ENCODE assay signal across 9 cellular contexts in genomic region chr17:49687878-49688491, GRCh38. TPM values are rescaled to one million over a fixed set of nuclear protein-coding genes. Genes with fewer than 3 reads are reported as not detected.
DNase-seq lines count a peak whose midpoint lies in the region; ATAC-seq and TF ChIP-seq lines count a peak whose summit lies in the region.
"Had no signal": no experiment of that assay in that cellular context is flagged by ENCODE, and none has a peak within 500 bp of the region (broad histone marks: within the 10 kb centered on the region; RNA-seq: fewer than 3 reads in every experiment).

No MANE protein-coding gene starts in this region.

- H3K27me3 Mint-ChIP-seq in activated T-helper 1 cell treated with anti-CD3 and anti-CD28 coated beads, Interleukin-12 subunit alpha, Interleukin-12 subunit beta, Interleukin-2, Interleukin-4 antibody, amounts not matched to agents 30 ng/mL and 10 ng/mL and 1 ng/mL, durations not matched to agents 14 hours and 24 hours and 36 hours (ENCODE audit: insufficient read depth), result no peaks in the 10 kb centered on the region

- no peaks in the 10 kb centered on the region for H3K9me3 ChIP-seq in left lung
- no peaks in the 10 kb centered on the region for H3K9me3 ChIP-seq in transverse colon

- intact Hi-C loops in activated T-helper 1 cell treated with anti-CD3 and anti-CD28 coated beads, Interleukin-12 subunit alpha, Interleukin-12 subunit beta, Interleukin-2, Interleukin-4 antibody, amounts not matched to agents 30 ng/mL and 10 ng/mL and 1 ng/mL, durations not matched to agents 14 hours and 24 hours and 36 hours (cut with micrococcal nuclease), result loop anchor here (1.0 kb wide), 1 partner anchor 10 kb away; the partner anchor contains the start of gene SPOP
- intact Hi-C loops in left lung (cut with DNase I) (no loop called here), transverse colon (cut with DNase I; ENCODE audit: low total_unique reads) (no loop called here)

- in situ Hi-C loops in transverse colon (cut with MboI; ENCODE audit: low pct_ligation_motif_present in 1 of 4, low pct_unique_long_range_greater_than_20kb in 1 of 4, low sequenced_read_pairs in 3 of 4), result no loop called here

- H3K4me3 Mint-ChIP-seq in activated T-helper 1 cell treated with anti-CD3 and anti-CD28 coated beads, Interleukin-12 subunit alpha, Interleukin-12 subunit beta, Interleukin-2, Interleukin-4 antibody, amounts not matched to agents 30 ng/mL and 10 ng/mL and 1 ng/mL, durations not matched to agents 14 hours and 24 hours and 36 hours, result peak overlapping the region; percentile 31

- ATAC-seq in left lung, result peak; percentile 80
- no peak for ATAC-seq in GM18502 (IDR thresholded peaks at IDR 0.05; ENCODE audit: poor library complexity, unreplicated experiment)
- no peak for ATAC-seq in GM21367 (IDR thresholded peaks at IDR 0.05; ENCODE audit: unreplicated experiment)
- ATAC-seq: esophagus mucosa had no signal

- peak; percentile 77 for DNase-seq in activated CD8-positive, alpha-beta memory T cell treated with anti-CD3 and anti-CD28 coated beads for 24 hours
- no peak for DNase-seq in activated CD8-positive, alpha-beta memory T cell treated with anti-CD3 and anti-CD28 coated beads, Interleukin-2, amount 50 U/mL, for 4 hours
- DNase-seq in activated T-helper 1 cell treated with anti-CD3 and anti-CD28 coated beads, Interleukin-12 subunit alpha, Interleukin-12 subunit beta, Interleukin-2, Interleukin-4 antibody, amounts not matched to agents 30 ng/mL and 10 ng/mL and 1 ng/mL, durations not matched to agents 14 hours and 24 hours and 36 hours (ENCODE audit: low spot score), result no peak
- DNase-seq in left lung, result no peak
- DNase-seq in transverse colon, result no peak
- DNase-seq in activated CD4-positive, CD25-positive, alpha-beta regulatory T cell (lab: John Stamatoyannopoulos, UW), result no peak

- H3K27me3 ChIP-seq in left lung, result no peaks in the 10 kb centered on the region
- no peaks in the 10 kb centered on the region for H3K27me3 ChIP-seq in transverse colon

- H3K27ac Mint-ChIP-seq in activated T-helper 1 cell treated with anti-CD3 and anti-CD28 coated beads, Interleukin-12 subunit alpha, Interleukin-12 subunit beta, Interleukin-2, Interleukin-4 antibody, amounts not matched to agents 30 ng/mL and 10 ng/mL and 1 ng/mL, durations not matched to agents 14 hours and 24 hours and 36 hours, result peak overlapping the region; percentile 91

- peak; percentile 29 for TF ChIP-seq EP300 in transverse colon (IDR thresholded peaks at IDR 0.05; ENCODE audit: low read depth)

- peaks cover 25% of the 10 kb centered on the region for H3K4me1 Mint-ChIP-seq in activated T-helper 1 cell treated with anti-CD3 and anti-CD28 coated beads, Interleukin-12 subunit alpha, Interleukin-12 subunit beta, Interleukin-2, Interleukin-4 antibody, amounts not matched to agents 30 ng/mL and 10 ng/mL and 1 ng/mL, durations not matched to agents 14 hours and 24 hours and 36 hours (ENCODE audit: low read depth)

- H3K27ac ChIP-seq in left lung, result peak overlapping the region; percentile 76 to 83
- H3K27ac ChIP-seq in transverse colon, result peak overlapping the region; percentile 75 to 88 (median 81)

- H3K4me3 ChIP-seq in left lung (peak overlapping the region in 1 of 2 donors; percentile 0), transverse colon (no peak overlapping the region)

- TF ChIP-seq CTCF in left lung (IDR thresholded peaks at IDR 0.05), result no peak
- TF ChIP-seq CTCF in transverse colon (IDR thresholded peaks at IDR 0.05), result no peak

- H3K4me1 ChIP-seq in left lung (peaks cover 8 to 40% of the 10 kb centered on the region in 2 donors), transverse colon (peaks cover 0 to 34% (median 4%) of the 10 kb centered on the region in 4 donors)

- H3K36me3 Mint-ChIP-seq in activated T-helper 1 cell treated with anti-CD3 and anti-CD28 coated beads, Interleukin-12 subunit alpha, Interleukin-12 subunit beta, Interleukin-2, Interleukin-4 antibody, amounts not matched to agents 30 ng/mL and 10 ng/mL and 1 ng/mL, durations not matched to agents 14 hours and 24 hours and 36 hours (ENCODE audit: low read depth), result peaks cover 8% of the 10 kb centered on the region

- H3K36me3 ChIP-seq in left lung (no peaks in the 10 kb centered on the region), transverse colon (no peaks in the 10 kb centered on the region)

- peak; percentile 26 for TF ChIP-seq POLR2A in transverse colon (IDR thresholded peaks at IDR 0.05)

- H3K9me3 Mint-ChIP-seq in activated T-helper 1 cell treated with anti-CD3 and anti-CD28 coated beads, Interleukin-12 subunit alpha, Interleukin-12 subunit beta, Interleukin-2, Interleukin-4 antibody, amounts not matched to agents 30 ng/mL and 10 ng/mL and 1 ng/mL, durations not matched to agents 14 hours and 24 hours and 36 hours, result no peaks in the 10 kb centered on the region

- 53 to 73% methylated on average over 5 to 10 of the region's 10 CpGs for WGBS in transverse colon (ENCODE audit: low coverage in 1 of 2), 2 donors

RNA-seq across cellular contexts. Expression of gene SPOP, which starts 10.1 kb away (rescaled TPM):
- 58.3 and 61.9 TPM in 2 replicates for total RNA-seq in activated T-helper 1 cell treated with anti-CD3 and anti-CD28 coated beads, Interleukin-12 subunit alpha, Interleukin-12 subunit beta, Interleukin-2, Interleukin-4 antibody, amounts not matched to agents 30 ng/mL and 10 ng/mL and 1 ng/mL, durations not matched to agents 14 hours and 24 hours and 36 hours
- total RNA-seq in left lung (10 to 100 TPM; 79.5 to 89.6 TPM), transverse colon (100 to 1,000 TPM in 1 of 4 donors, 10 to 100 TPM in 3; 75.6 to 352 (median 95.3) TPM)

RNA-seq across cellular contexts. Expression of gene SLC35B1, which starts 19.8 kb away (rescaled TPM):
- 71.6 and 75.4 TPM in 2 replicates for total RNA-seq in activated T-helper 1 cell treated with anti-CD3 and anti-CD28 coated beads, Interleukin-12 subunit alpha, Interleukin-12 subunit beta, Interleukin-2, Interleukin-4 antibody, amounts not matched to agents 30 ng/mL and 10 ng/mL and 1 ng/mL, durations not matched to agents 14 hours and 24 hours and 36 hours
- total RNA-seq in left lung (10 to 100 TPM; 48.8 to 74.9 TPM), transverse colon (10 to 100 TPM; 23.5 to 73.3 (median 56.2) TPM)
